Comparison of ENCODE assay signal across 10 cellular contexts in the genomic region with DNA sequence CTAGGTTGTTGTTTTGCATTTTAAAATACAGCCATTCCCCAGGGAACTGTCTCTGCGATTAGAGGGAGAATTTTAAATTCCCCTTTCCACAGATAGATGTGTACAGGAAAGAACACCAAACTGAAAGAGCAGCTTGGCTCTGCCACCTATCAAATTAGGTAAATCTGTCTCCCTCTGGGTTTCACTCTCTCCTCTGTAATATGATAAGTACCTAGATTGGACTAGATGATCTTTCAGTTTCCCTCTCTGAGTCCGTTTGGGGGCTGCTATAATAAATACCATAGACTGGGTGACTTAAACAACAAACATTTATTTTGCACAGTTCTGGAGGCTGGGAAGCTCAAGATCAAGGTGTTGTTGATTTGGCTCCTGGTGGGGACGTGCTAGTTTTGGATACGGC.
A peak's percentile ranks its signal among the peaks of the same experiment; 100 is the strongest.
DNase-seq lines count a peak whose midpoint lies in the region; ATAC-seq and TF ChIP-seq lines count a peak whose summit lies in the region.
"Had no signal": no experiment of that assay in that cellular context is flagged by ENCODE, and none has a peak within 500 bp of the region (broad histone marks: within the 10 kb centered on the region; RNA-seq: fewer than 3 reads in every experiment).

No MANE protein-coding gene starts in this region.

- H3K27me3 Mint-ChIP-seq in mesothelial cell of epicardium (ENCODE audit: low read depth) = peaks cover 2% of the 10 kb centered on the region

- H3K36me3 ChIP-seq in esophagus squamous epithelium = no peaks in the 10 kb centered on the region
- H3K36me3 ChIP-seq in A673 (ENCODE audit: insufficient read depth, low read length, poor library complexity, severe bottlenecking) = no peaks in the 10 kb centered on the region
- H3K36me3 ChIP-seq in mesenchymal stem cell (ENCODE audit: control insufficient read depth in 1 of 2, insufficient read depth in 2 of 2, low read depth in 1 of 2, low read length in 2 of 2) = no peaks in the 10 kb centered on the region
- no peaks in the 10 kb centered on the region for H3K36me3 ChIP-seq in right lobe of liver

- CTCF ChIA-PET in A673 (lab: Charles Lee) = no interaction called here

- BruUV-seq in A673 (replicated peaks; lab: Mats Ljungman, UMichigan) = no TSS peak

- no peak overlapping the region for H2AK5ac ChIP-seq in mesenchymal stem cell (ENCODE audit: low read length, severe bottlenecking)

- no peak overlapping the region for H3K9ac ChIP-seq in mesenchymal stem cell (ENCODE audit: low read length)

- intact Hi-C loops in esophagus squamous epithelium (cut with DNase I) = no loop called here
- intact Hi-C loops in A673 (cut with micrococcal nuclease; ENCODE audit: unreplicated experiment) = no loop called here
- intact Hi-C loops in right lobe of liver (cut with DNase I) = no loop called here

- H3K4ac ChIP-seq in mesenchymal stem cell (ENCODE audit: low read depth in 1 of 2, low read length in 2 of 2) = no peak overlapping the region

- DNase-seq in esophagus squamous epithelium (lab: John Stamatoyannopoulos, UW) (no peak), A673 (ENCODE audit: low spot score) (no peak), mesothelial cell of epicardium (ENCODE audit: low spot score in 2 of 2, unreplicated experiment in 2 of 2) (no peak), mesenchymal stem cell (no peak), right lobe of liver (no peak)
- DNase-seq: activated naive CD8-positive, alpha-beta T cell treated with anti-CD3 and anti-CD28 coated beads, Interleukin-2, amount 10 ng/mL, durations not matched to agents 7 days and 5 days; H7 had no signal

- no peak overlapping the region for H2BK12ac ChIP-seq in mesenchymal stem cell (ENCODE audit: low read length in 2 of 2)

- no peak for TF ChIP-seq CTCF in esophagus squamous epithelium (IDR thresholded peaks at IDR 0.05)
- TF ChIP-seq CTCF in A673 (conservative IDR thresholded peaks at IDR 0.05; ENCODE audit: low read depth, low read length) = no peak
- TF ChIP-seq CTCF in mesothelial cell of epicardium (IDR thresholded peaks at IDR 0.05; ENCODE audit: unreplicated experiment) = no peak
- no peak for TF ChIP-seq CTCF in right lobe of liver (IDR thresholded peaks at IDR 0.05)

- no peak for TF ChIP-seq POLR2A in esophagus squamous epithelium (IDR thresholded peaks at IDR 0.05)
- no peak for TF ChIP-seq POLR2A in right lobe of liver (IDR thresholded peaks at IDR 0.05)

- H3K4me2 ChIP-seq in mesenchymal stem cell (ENCODE audit: low read length, poor library complexity, severe bottlenecking) = no peak overlapping the region

- H3K27me3 ChIP-seq in esophagus squamous epithelium = no peaks in the 10 kb centered on the region
- peaks cover 16% of the 10 kb centered on the region for H3K27me3 ChIP-seq in A673 (replicated peaks; ENCODE audit: insufficient read depth, low read depth, low read length, poor library complexity)
- H3K27me3 ChIP-seq in mesenchymal stem cell (ENCODE audit: control insufficient read depth in 1 of 2, insufficient read depth in 1 of 2, low read length in 2 of 2) = peaks cover 0 to 8% of the 10 kb centered on the region in 2 experiments
- no peaks in the 10 kb centered on the region for H3K27me3 ChIP-seq in right lobe of liver

- no peak overlapping the region for H2BK120ac ChIP-seq in mesenchymal stem cell (ENCODE audit: low read depth, low read length)

- peak; percentile 63 for ATAC-seq in GM18870 (IDR thresholded peaks at IDR 0.05; ENCODE audit: unreplicated experiment)
- ATAC-seq in GM21619 (IDR thresholded peaks at IDR 0.05; ENCODE audit: unreplicated experiment) = peak; percentile 48
- peak; percentile 53 for ATAC-seq in HG03280 (IDR thresholded peaks at IDR 0.05; ENCODE audit: unreplicated experiment)
- no peak for ATAC-seq in right lobe of liver

- H3K23ac ChIP-seq in mesenchymal stem cell (ENCODE audit: low read length in 2 of 2) = no peak overlapping the region

- no peak overlapping the region for H3K27ac Mint-ChIP-seq in mesothelial cell of epicardium
- H3K27ac Mint-ChIP-seq: activated naive CD8-positive, alpha-beta T cell treated with anti-CD3 and anti-CD28 coated beads, Interleukin-2, amount 10 ng/mL, durations not matched to agents 7 days and 5 days had no signal

- H2AFZ ChIP-seq in mesenchymal stem cell (ENCODE audit: low read depth, low read length) = no peak overlapping the region

- H3K9me3 ChIP-seq in esophagus squamous epithelium (no peaks in the 10 kb centered on the region), A673 (ENCODE audit: low read depth, low read length, poor library complexity, severe bottlenecking) (no peaks in the 10 kb centered on the region), mesenchymal stem cell (ENCODE audit: control insufficient read depth, low read length) (peaks cover 4% of the 10 kb centered on the region), right lobe of liver (no peaks in the 10 kb centered on the region)

- no peak overlapping the region for H3K4me3 ChIP-seq in esophagus squamous epithelium
- no peak overlapping the region for H3K4me3 ChIP-seq in A673 (ENCODE audit: low read depth, low read length, poor library complexity, severe bottlenecking)
- H3K4me3 ChIP-seq in mesenchymal stem cell (ENCODE audit: insufficient read depth in 1 of 2, low read depth in 1 of 2, low read length in 2 of 2) = no peak overlapping the region
- no peak overlapping the region for H3K4me3 ChIP-seq in right lobe of liver

- H3K4me1 ChIP-seq in esophagus squamous epithelium (no peaks in the 10 kb centered on the region), A673 (ENCODE audit: insufficient read depth, low read length, poor library complexity, severe bottlenecking) (no peaks in the 10 kb centered on the region), mesenchymal stem cell (ENCODE audit: control insufficient read depth, insufficient read depth, low read depth, low read length) (no peaks in the 10 kb centered on the region), right lobe of liver (no peaks in the 10 kb centered on the region)

- H3K9me3 Mint-ChIP-seq in mesothelial cell of epicardium = peaks cover 12% of the 10 kb centered on the region

- no peak overlapping the region for H2BK15ac ChIP-seq in mesenchymal stem cell (ENCODE audit: low read depth, poor library complexity, severe bottlenecking)

- H3K36me3 Mint-ChIP-seq in mesothelial cell of epicardium = peaks cover 2% of the 10 kb centered on the region
- H3K36me3 Mint-ChIP-seq: activated naive CD8-positive, alpha-beta T cell treated with anti-CD3 and anti-CD28 coated beads, Interleukin-2, amount 10 ng/mL, durations not matched to agents 7 days and 5 days had no signal

- H3K14ac ChIP-seq in mesenchymal stem cell (ENCODE audit: low read length in 2 of 2) = no peak overlapping the region

- H3K18ac ChIP-seq in mesenchymal stem cell (ENCODE audit: low read depth in 1 of 2, low read length in 2 of 2) = no peak overlapping the region

- POLR2A ChIA-PET in A673 (lab: Charles Lee; ENCODE audit: low non-redundant PET) = no interaction called here

- H3K27ac ChIP-seq in esophagus squamous epithelium (peak overlapping the region in 3 of 4 donors; percentile 30 to 59 (median 57)), A673 (ENCODE audit: low read depth, low read length, poor library complexity, severe bottlenecking) (no peak overlapping the region), mesenchymal stem cell (ENCODE audit: low read length, poor library complexity, severe bottlenecking) (no peak overlapping the region), right lobe of liver (no peak overlapping the region)

- no peak overlapping the region for H4K8ac ChIP-seq in mesenchymal stem cell (ENCODE audit: low read length)

- H3K4me3 Mint-ChIP-seq in mesothelial cell of epicardium = no peak overlapping the region
- H3K4me3 Mint-ChIP-seq: activated naive CD8-positive, alpha-beta T cell treated with anti-CD3 and anti-CD28 coated beads, Interleukin-2, amount 10 ng/mL, durations not matched to agents 7 days and 5 days had no signal

- H2BK5ac ChIP-seq in mesenchymal stem cell (ENCODE audit: low read depth, low read length, poor library complexity, severe bottlenecking) = no peak overlapping the region

- WGBS in esophagus squamous epithelium, 2 donors = 45 to 75% methylated on average over 4 of the region's 4 CpGs
- WGBS in mesenchymal stem cell = 75% methylated on average over 2 of the region's 4 CpGs
- 35% methylated on average over 4 of the region's 4 CpGs for WGBS in right lobe of liver (ENCODE audit: insufficient coverage, low coverage, low lambda C conversion rate, missing lambda C conversion rate)

- no peak overlapping the region for H4K91ac ChIP-seq in mesenchymal stem cell (ENCODE audit: low read length)

- H3K4me1 Mint-ChIP-seq in mesothelial cell of epicardium = no peaks in the 10 kb centered on the region
- H3K4me1 Mint-ChIP-seq: activated naive CD8-positive, alpha-beta T cell treated with anti-CD3 and anti-CD28 coated beads, Interleukin-2, amount 10 ng/mL, durations not matched to agents 7 days and 5 days had no signal

- H3K79me1 ChIP-seq in mesenchymal stem cell (replicated peaks; ENCODE audit: low read length, poor library complexity, severe bottlenecking) = no peaks in the 10 kb centered on the region

Comparison
In these comparisons a context has a peak if more than half of its experiments do, and no peak if none do; other contexts are left out.
1. ATAC-seq: peak in GM18870 (single experiment), GM21619 (single experiment) and HG03280 (single experiment); none in right lobe of liver (0 of 4).
2. H3K27ac ChIP-seq: peak in esophagus squamous epithelium (3 of 4); none in A673 (single experiment), mesenchymal stem cell (single experiment) and right lobe of liver (0 of 3).